In the genomic region with DNA sequence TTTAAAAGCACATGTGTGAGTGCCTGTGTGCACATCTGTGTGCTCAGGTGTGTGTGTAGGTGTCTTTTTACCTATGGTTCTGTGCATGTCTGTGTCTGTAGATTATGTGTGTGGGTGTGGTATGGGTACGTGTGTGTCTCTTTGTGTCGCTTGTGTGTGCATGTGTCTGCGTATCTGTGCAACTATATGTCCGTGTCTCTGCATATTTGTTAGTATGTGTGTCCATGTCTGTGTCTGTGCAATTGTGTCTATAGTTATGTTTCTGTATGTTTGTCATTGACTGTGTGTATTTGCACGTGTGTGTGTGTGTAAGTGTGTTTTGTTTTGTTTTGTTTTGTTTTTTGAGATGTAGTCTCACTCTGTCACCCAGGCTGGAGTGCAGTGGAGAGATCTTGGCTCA, we compare ENCODE assay signal across 22 cellular contexts. TPM values are rescaled to one million over a fixed set of nuclear protein-coding genes. Genes with fewer than 3 reads are reported as not detected.
DNase-seq lines count a peak whose midpoint lies in the region; ATAC-seq, FAIRE-seq and TF ChIP-seq lines count a peak whose summit lies in the region.
"Had no signal": no experiment of that assay in that cellular context is flagged by ENCODE, and none has a peak within 500 bp of the region (broad histone marks: within the 10 kb centered on the region; RNA-seq: fewer than 3 reads in every experiment).

No MANE protein-coding gene starts in this region.

- no peaks in the 10 kb centered on the region for H3K23me2 ChIP-seq in H1 (ENCODE audit: low read depth, low read length)

- peak overlapping the region; percentile 35 for H3K4ac ChIP-seq in H1 (replicated peaks; ENCODE audit: insufficient read length, low read depth, low read length)

- H4K5ac ChIP-seq in H1 (ENCODE audit: insufficient read length, low read depth, low read length): no peak overlapping the region

- intact Hi-C loops in Right ventricle myocardium inferior (cut with DNase I): no loop called here
- intact Hi-C loops in left ventricle myocardium inferior (cut with micrococcal nuclease): no loop called here
- intact Hi-C loops in GM12878 (cut with micrococcal nuclease; ENCODE audit: unreplicated experiment): loop anchor here (10.0 kb wide), 1 partner anchor 925 kb away; no protein-coding TSS in a partner anchor

- H3K18ac ChIP-seq in H1 (ENCODE audit: extremely low read depth, low read length): no peak overlapping the region

- no peak overlapping the region for H4K91ac ChIP-seq in H1 (replicated peaks; ENCODE audit: insufficient read length, low read length)

- FAIRE-seq in GM12878 (lab: Jason Lieb, UNC): no peak
- FAIRE-seq in H1 (lab: Jason Lieb, UNC): no peak
- FAIRE-seq: A204.1, GM12892 had no signal

- TF ChIP-seq EP300 in GM12878 (IDR thresholded peaks at IDR 0.05; ENCODE audit: borderline replicate concordance in 1 of 2, control insufficient read depth in 1 of 2, low read depth in 2 of 2, low read length in 2 of 2): no peak
- TF ChIP-seq EP300 in H1 (IDR thresholded peaks at IDR 0.05; ENCODE audit: borderline replicate concordance in 1 of 2, low read depth in 2 of 2, low read length in 2 of 2): no peak

- H3K14ac ChIP-seq in H1 (ENCODE audit: insufficient read length): no peak overlapping the region

- H2AFZ ChIP-seq in GM12878 (ENCODE audit: control insufficient read depth, low read depth, low read length): no peak overlapping the region
- H2AFZ ChIP-seq in H1 (ENCODE audit: low read length): no peak overlapping the region

- H3K4me1 ChIP-seq in left ventricle myocardium inferior (peaks cover 7% of the 10 kb centered on the region), GM12878 (ENCODE audit: control insufficient read depth, insufficient read depth, low read length) (no peaks in the 10 kb centered on the region), H1 (replicated peaks in 1 of 4; ENCODE audit: control insufficient read depth in 3 of 4, insufficient read depth in 4 of 4, low read length in 3 of 4) (peaks cover 0 to 4% (median under 1%) of the 10 kb centered on the region in 4 experiments; a peak in 5 of 7 replicates)

- DNase-seq in Right ventricle myocardium inferior (ENCODE audit: missing footprints) (peak; percentile 5), left ventricle myocardium inferior (no peak), GM12878 (ENCODE audit: low read depth, low spot score) (no peak), H1 (ENCODE audit: low read depth in 1 of 2, low spot score in 2 of 2) (no peak), CD1c-positive myeloid dendritic cell (ENCODE audit: extremely low spot score) (no peak), inferior parietal cortex (ENCODE audit: extremely low spot score) (no peak)
- DNase-seq: ACHN; AML-193; BE2C; Calu3; CD4-positive, alpha-beta memory T cell; COR-L47; DMS53; DMS79 treated with DMSO at 0.1 percent for 48 hours; GF-D8; GOT3; HCEC 1CT had no signal

- H3K23ac ChIP-seq in H1 (ENCODE audit: insufficient read length): no peak overlapping the region

- 8% methylated on average over 5 of the region's 5 CpGs for WGBS in GM12878 (ENCODE audit: insufficient coverage, insufficient replicate concordance, low lambda C conversion rate, missing lambda C conversion rate)
- 84% methylated on average over 5 of the region's 5 CpGs; no CpG with 5 or more reads in 1 of the 2 experiments for WGBS in H1 (ENCODE audit: extremely low coverage in 1 of 2, insufficient coverage in 1 of 2, insufficient read length in 1 of 2, insufficient replicate concordance in 2 of 2, low coverage in 1 of 2, low lambda C conversion rate in 2 of 2, missing lambda C conversion rate in 1 of 2), 2 experiments

- TF ChIP-seq RAD21 in GM12878 (IDR thresholded peaks at IDR 0.05; ENCODE audit: insufficient read depth, low read depth, low read length): no peak
- TF ChIP-seq RAD21 in H1 (IDR thresholded peaks at IDR 0.05 in 1 of 2, conservative IDR thresholded peaks at IDR 0.05 in 1 of 2; ENCODE audit: low read depth in 2 of 2, low read length in 2 of 2): no peak

- H3K4me2 ChIP-seq in GM12878 (ENCODE audit: control insufficient read depth, insufficient read depth) (no peak overlapping the region), H1 (ENCODE audit: insufficient read depth in 1 of 2, low read depth in 2 of 2, low read length in 2 of 2) (no peak overlapping the region)
- H3K4me2 ChIP-seq: BLaER1 treated with 17β-estradiol and CSF1 and Interleukin-3, amounts not matched to agents 10 nM and 100 nM had no signal

- BruUV-seq in GM12878 (replicated peaks; lab: Mats Ljungman, UMichigan): no TSS peak

- H3K56ac ChIP-seq in H1 (replicated peaks; ENCODE audit: insufficient read length, low read depth, low read length): no peak overlapping the region

- H4K20me1 ChIP-seq in GM12878 (ENCODE audit: control insufficient read depth, insufficient read depth) (no peaks in the 10 kb centered on the region), H1 (replicated peaks in 1 of 2; ENCODE audit: control insufficient read depth in 1 of 2, insufficient read depth in 2 of 2, low read length in 2 of 2) (no peaks in the 10 kb centered on the region)
- H4K20me1 ChIP-seq: BLaER1 treated with 17β-estradiol and CSF1 and Interleukin-3, amounts not matched to agents 10 nM and 100 nM had no signal

- H3K9me3 ChIP-seq in left ventricle myocardium inferior (replicated peaks) (no peaks in the 10 kb centered on the region), GM12878 (replicated peaks; ENCODE audit: control insufficient read depth, insufficient read depth, low read length) (no peaks in the 10 kb centered on the region), H1 (ENCODE audit: insufficient read depth in 2 of 2, low read depth in 1 of 2, low read length in 1 of 2) (no peaks in the 10 kb centered on the region)
- H3K9me3 ChIP-seq: BE2C; BLaER1 treated with 17β-estradiol and CSF1 and Interleukin-3, amounts not matched to agents 10 nM and 100 nM had no signal

- H2BK5ac ChIP-seq in H1 (ENCODE audit: low read depth, low read length): no peak overlapping the region

- H3K79me2 ChIP-seq in GM12878 (ENCODE audit: control insufficient read depth, insufficient read depth, low read length) (no peaks in the 10 kb centered on the region), H1 (ENCODE audit: control insufficient read depth in 1 of 2, insufficient read depth in 2 of 2, low read length in 2 of 2) (no peaks in the 10 kb centered on the region)

- CTCF ChIA-PET in GM12878 (lab: Yijun Ruan, JAX): no interaction called here
- CTCF ChIA-PET in H1 (lab: Charles Lee; ENCODE audit: partially characterized antibody): no interaction called here

- RAD21 ChIA-PET in GM12878 (lab: Charles Lee; ENCODE audit: unreplicated experiment): no interaction called here

- TF ChIP-seq POLR2A in GM12878 (IDR thresholded peaks at IDR 0.05; ENCODE audit: low read depth, low read length) (no peak), H1 (IDR thresholded peaks at IDR 0.05; ENCODE audit: control extremely low read depth in 1 of 2, low read depth in 2 of 2, low read length in 2 of 2) (no peak)

- no peak overlapping the region for H2BK120ac ChIP-seq in H1 (replicated peaks; ENCODE audit: low read depth, low read length)

- H4K8ac ChIP-seq in H1 (ENCODE audit: extremely low read depth, insufficient read depth, low read length): no peak overlapping the region

- no peaks in the 10 kb centered on the region for H3K36me3 ChIP-seq in left ventricle myocardium inferior
- no peaks in the 10 kb centered on the region for H3K36me3 ChIP-seq in GM12878 (ENCODE audit: control insufficient read depth in 2 of 2, insufficient read depth in 2 of 2, low read length in 1 of 2)
- H3K36me3 ChIP-seq in H1 (ENCODE audit: control insufficient read depth in 2 of 4, insufficient read depth in 4 of 4, low read length in 3 of 4): no peaks in the 10 kb centered on the region
- H3K36me3 ChIP-seq: BE2C; BLaER1 treated with 17β-estradiol and CSF1 and Interleukin-3, amounts not matched to agents 10 nM and 100 nM had no signal

- peaks cover 80% of the 10 kb centered on the region for H3K27me3 ChIP-seq in left ventricle myocardium inferior (ENCODE audit: low read depth)
- H3K27me3 ChIP-seq in GM12878 (replicated peaks in 1 of 2; ENCODE audit: control insufficient read depth in 2 of 2, insufficient read depth in 2 of 2, low read length in 1 of 2): peaks cover 0 to 2% of the 10 kb centered on the region in 2 experiments; a peak in 2 of 4 replicates
- peaks cover 0 to 2% (median 0%) of the 10 kb centered on the region in 4 experiments; a peak in 3 of 7 replicates for H3K27me3 ChIP-seq in H1 (replicated peaks in 1 of 4; ENCODE audit: control insufficient read depth in 3 of 4, extremely low read depth in 1 of 4, insufficient read depth in 3 of 4, low read length in 3 of 4)
- H3K27me3 ChIP-seq: BE2C; BLaER1 treated with 17β-estradiol and CSF1 and Interleukin-3, amounts not matched to agents 10 nM and 100 nM had no signal

- H2BK12ac ChIP-seq in H1 (ENCODE audit: low read depth, low read length): no peak overlapping the region

- H2BK20ac ChIP-seq in H1 (ENCODE audit: low read length): no peak overlapping the region

- SMC1A ChIA-PET in GM12878 (lab: Charles Lee; ENCODE audit: uncharacterized antibody, unreplicated experiment): no interaction called here

- ATAC-seq in Right ventricle myocardium inferior (no peak), GM12878 (no peak), HG03097 (IDR thresholded peaks at IDR 0.05; ENCODE audit: low FRiP score, unreplicated experiment) (no peak)

- no peak overlapping the region for H3K9ac ChIP-seq in GM12878 (ENCODE audit: control insufficient read depth, insufficient read depth, low read length)
- no peak overlapping the region for H3K9ac ChIP-seq in H1 (replicated peaks in 1 of 4; ENCODE audit: extremely low read depth in 1 of 4, low read depth in 3 of 4, low read length in 3 of 4)
- H3K9ac ChIP-seq: BLaER1 treated with 17β-estradiol and CSF1 and Interleukin-3, amounts not matched to agents 10 nM and 100 nM had no signal

- POLR2A ChIA-PET in GM12878 (lab: Charles Lee): no interaction called here
- POLR2A ChIA-PET in H1 (lab: Charles Lee; ENCODE audit: partially characterized antibody): no interaction called here

- TF ChIP-seq CTCF in left ventricle myocardium inferior (IDR thresholded peaks at IDR 0.05; ENCODE audit: borderline replicate concordance): no peak
- TF ChIP-seq CTCF in GM12878 (IDR thresholded peaks at IDR 0.05 in 2 of 3, conservative IDR thresholded peaks at IDR 0.05 in 1 of 3; ENCODE audit: control insufficient read depth in 2 of 3, extremely low read depth in 1 of 3, insufficient read depth in 1 of 3, low read depth in 3 of 3, low read length in 3 of 3): no peak
- TF ChIP-seq CTCF in H1 (IDR thresholded peaks at IDR 0.05; ENCODE audit: control extremely low read depth in 1 of 3, insufficient read depth in 1 of 3, low read depth in 1 of 3, low read length in 3 of 3): no peak

- H2AK5ac ChIP-seq in H1 (ENCODE audit: low read depth, low read length): no peak overlapping the region; the same call in 1 of the 2 replicates

- H3K4me3 ChIP-seq in left ventricle myocardium inferior (no peak overlapping the region), GM12878 (no peak overlapping the region), H1 (ENCODE audit: extremely low read depth in 1 of 4, insufficient read depth in 2 of 4, low read depth in 3 of 4, low read length in 4 of 4) (no peak overlapping the region)
- H3K4me3 ChIP-seq: BLaER1 treated with 17β-estradiol and CSF1 and Interleukin-3, amounts not matched to agents 10 nM and 100 nM had no signal

- peak overlapping the region; percentile 9; the same call in 1 of the 2 replicates for H2BK15ac ChIP-seq in H1 (ENCODE audit: low read length)

- H3K79me1 ChIP-seq in H1 (ENCODE audit: low read depth, low read length): no peaks in the 10 kb centered on the region

- in situ Hi-C loops in GM12878 (cut with MboI): loop anchor here (10.0 to 25.0 kb wide), 2 partner anchors 705 to 923 kb away; no protein-coding TSS in a partner anchor

- H3K27ac ChIP-seq in left ventricle myocardium inferior (replicated peaks): no peak overlapping the region
- no peak overlapping the region for H3K27ac ChIP-seq in GM12878 (ENCODE audit: control insufficient read depth, insufficient read depth)
- no peak overlapping the region for H3K27ac ChIP-seq in H1 (ENCODE audit: low read depth, low read length)
- H3K27ac ChIP-seq: 22Rv1; BLaER1 treated with 17β-estradiol and CSF1 and Interleukin-3, amounts not matched to agents 10 nM and 100 nM had no signal

RNA-seq across cellular contexts. Expression of gene KCTD15, which starts 7.3 kb away (rescaled TPM):
- total RNA-seq in Right ventricle myocardium inferior: 10.1 TPM
- 9.9 TPM for total RNA-seq in left ventricle myocardium inferior
- not detected in 2 replicates for total RNA-seq in GM12878 (2013; cell fraction: nucleolus; rRNA removed)
- not detected in 2 replicates for total RNA-seq in GM12878 (2014; rRNA removed)
- not detected in 2 replicates for total RNA-seq in GM12878 (2014; rRNA removed; fragmentation: Illumina TruSeq; extraction: Trizol)
- 0.11 TPM in 1 of 2 replicates, not detected in the other for total RNA-seq in GM12878 (2021)
- not detected for polyA plus RNA-seq in GM12878 (2011; ENCODE audit: low read depth)
- polyA plus RNA-seq in GM12878 (2011; rRNA removed): not detected in 2 replicates
- polyA plus RNA-seq in GM12878 (2011; cell fraction: cytosol; rRNA removed): 0.01 and 0.13 TPM in 2 replicates
- 0.16 and 0.18 TPM in 2 replicates for polyA plus RNA-seq in GM12878 (2011; cell fraction: nucleus; rRNA removed)
- not detected in 2 replicates for polyA plus RNA-seq in GM12878 (2012)
- polyA plus RNA-seq in GM12878 (2014; fragmentation: Illumina TruSeq; extraction: Trizol): not detected in 2 replicates
- not detected for polyA plus RNA-seq in GM12878 (2014; fragmentation: Nextera tagmentation; extraction: Ambion mirVana)
- polyA plus RNA-seq in GM12878 (2014; rRNA removed): not detected in 2 replicates
- polyA plus RNA-seq in GM12878 (2016; fragmentation: Nextera tagmentation; extraction: Ambion mirVana): not detected
- 0.41 TPM in 1 of 2 replicates, not detected in the other for polyA minus RNA-seq in GM12878 (2011; rRNA and poly(A)+ RNA removed)
- 1.6 TPM in 1 of 2 replicates, not detected in the other for polyA minus RNA-seq in GM12878 (2011; cell fraction: cytosol; rRNA and poly(A)+ RNA removed)
- not detected in 2 replicates for polyA minus RNA-seq in GM12878 (2011; cell fraction: nucleus; rRNA and poly(A)+ RNA removed)
- total RNA-seq in H1 (2021; fragmentation: NEBNext Ultra II Directional; extraction: Animal tissue kit (Norgen Biotek cat#: 25700)): 25.1 and 25.5 TPM in 2 replicates
- polyA plus RNA-seq in H1 (2011; rRNA removed): 27.0 and 51.8 TPM in 2 replicates
- 48.8 TPM for polyA plus RNA-seq in H1 (2011; cell fraction: cytosol; rRNA removed)
- polyA plus RNA-seq in H1 (2011; cell fraction: nucleus; rRNA removed): 79.7 TPM
- polyA plus RNA-seq in H1 (2012, experiment 1 of 2): 15.0 to 22.9 TPM (median 20.8 TPM) in 4 replicates
- polyA plus RNA-seq in H1 (2012, experiment 2 of 2): 16.1 TPM
- 13.7 TPM for polyA plus RNA-seq in H1 (2013, experiment 1 of 2)
- 12.4 TPM for polyA plus RNA-seq in H1 (2013, experiment 2 of 2)
- polyA minus RNA-seq in H1 (2011; rRNA and poly(A)+ RNA removed): 20.1 and 20.2 TPM in 2 replicates
- 14.8 TPM for polyA minus RNA-seq in H1 (2011; cell fraction: cytosol; rRNA and poly(A)+ RNA removed)
- 15.7 TPM for polyA minus RNA-seq in H1 (2011; cell fraction: nucleus; rRNA and poly(A)+ RNA removed)
